ENCODE assay signal across 11 cellular contexts in the genomic region with DNA sequence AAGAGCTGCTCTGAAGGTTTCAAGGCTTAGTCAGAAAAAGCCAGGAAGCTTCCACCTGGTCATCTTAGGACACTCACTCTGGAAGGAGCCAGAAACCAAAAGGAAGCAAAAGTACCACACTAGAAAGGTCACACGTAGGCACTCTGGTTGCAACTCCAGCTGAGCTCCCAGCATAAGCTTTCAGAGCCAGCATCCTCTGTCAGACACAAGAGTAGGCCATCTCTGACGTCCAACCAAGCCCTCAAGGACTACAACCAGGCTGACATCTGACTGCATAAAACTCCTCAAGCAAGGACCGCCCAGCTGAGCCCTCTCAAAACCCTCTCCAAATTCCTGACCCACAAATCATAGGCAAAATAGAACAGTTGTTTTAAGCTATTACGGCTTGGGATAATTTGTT. TPM values are rescaled to one million over a fixed set of nuclear protein-coding genes. Genes with fewer than 3 reads are reported as not detected.
DNase-seq lines count a peak whose midpoint lies in the region; ATAC-seq, FAIRE-seq and TF ChIP-seq lines count a peak whose summit lies in the region.
"Had no signal": no experiment of that assay in that cellular context is flagged by ENCODE, and none has a peak within 500 bp of the region (broad histone marks: within the 10 kb centered on the region; RNA-seq: fewer than 3 reads in every experiment).

No MANE protein-coding gene starts in this region.

- no peak overlapping the region for H2AFZ ChIP-seq in GM12878 (ENCODE audit: control insufficient read depth, low read depth, low read length)

- CTCF ChIA-PET in GM12878 (lab: Yijun Ruan, JAX), result interaction anchor here (0.8 to 2.8 kb wide), 8 partner anchors 11 to 52 kb away, joined by 3 to 21 read pairs (median 4); partner anchors contain the start of gene SH3BP5

- BruUV-seq in GM12878 (replicated peaks; lab: Mats Ljungman, UMichigan), result no TSS peak

- peak overlapping the region; percentile 23; the same call in 1 of the 2 replicates for H3K4me2 ChIP-seq in GM12878 (ENCODE audit: control insufficient read depth, insufficient read depth)

- H3K9me3 ChIP-seq in GM12878 (replicated peaks; ENCODE audit: control insufficient read depth, insufficient read depth, low read length) (no peaks in the 10 kb centered on the region), right lobe of liver (no peaks in the 10 kb centered on the region), thyroid gland (no peaks in the 10 kb centered on the region)

- TF ChIP-seq POLR2A in GM12878 (IDR thresholded peaks at IDR 0.05; ENCODE audit: low read depth, low read length) (no peak), right lobe of liver (IDR thresholded peaks at IDR 0.05) (no peak), thyroid gland (IDR thresholded peaks at IDR 0.05) (peak in 1 of 2 donors; percentile 54)

- H4K20me1 ChIP-seq in GM12878 (ENCODE audit: control insufficient read depth, insufficient read depth), result no peaks in the 10 kb centered on the region

- TF ChIP-seq CTCF in GM12878 (IDR thresholded peaks at IDR 0.05 in 2 of 3, conservative IDR thresholded peaks at IDR 0.05 in 1 of 3; ENCODE audit: control insufficient read depth in 2 of 3, extremely low read depth in 1 of 3, insufficient read depth in 1 of 3, low read depth in 3 of 3, low read length in 3 of 3) (no peak), right lobe of liver (IDR thresholded peaks at IDR 0.05) (no peak), thyroid gland (IDR thresholded peaks at IDR 0.05) (no peak)

- ATAC-seq in GM12878, result 0 out of 3 replicates have a peak, but pooled peaks have one; percentile 2
- ATAC-seq in right lobe of liver, result no peak
- no peak for ATAC-seq in GM21717 (IDR thresholded peaks at IDR 0.05; ENCODE audit: unreplicated experiment)

- FAIRE-seq in GM12878 (lab: Jason Lieb, UNC), result no peak
- FAIRE-seq: A204.1, keratinocyte had no signal

- intact Hi-C loops in GM12878 (cut with micrococcal nuclease; ENCODE audit: unreplicated experiment) (no loop called here), right lobe of liver (cut with DNase I) (no loop called here), thyroid gland (cut with DNase I) (no loop called here)

- H3K36me3 ChIP-seq in GM12878 (ENCODE audit: control insufficient read depth in 2 of 2, insufficient read depth in 2 of 2, low read length in 1 of 2) (peaks cover 13% of the 10 kb centered on the region in 2 experiments; a peak in 3 of 4 replicates), right lobe of liver (no peaks in the 10 kb centered on the region), thyroid gland (no peaks in the 10 kb centered on the region)

- H3K4me3 ChIP-seq in GM12878, result no peak overlapping the region
- no peak overlapping the region for H3K4me3 ChIP-seq in right lobe of liver
- no peak overlapping the region for H3K4me3 ChIP-seq in thyroid gland (replicated peaks in 1 of 3)

- TF ChIP-seq EP300 in GM12878 (IDR thresholded peaks at IDR 0.05; ENCODE audit: borderline replicate concordance in 1 of 2, control insufficient read depth in 1 of 2, low read depth in 2 of 2, low read length in 2 of 2), result no peak

- no peak for TF ChIP-seq RAD21 in GM12878 (IDR thresholded peaks at IDR 0.05; ENCODE audit: insufficient read depth, low read depth, low read length)

- SMC1A ChIA-PET in GM12878 (lab: Charles Lee; ENCODE audit: uncharacterized antibody, unreplicated experiment), result interaction anchor here (1.0 to 4.1 kb wide), 12 partner anchors 9 to 58 kb away, joined by 4 to 37 read pairs (median 6); partner anchors contain the start of gene SH3BP5

- H3K27me3 ChIP-seq in GM12878 (replicated peaks in 1 of 2; ENCODE audit: control insufficient read depth in 2 of 2, insufficient read depth in 2 of 2, low read length in 1 of 2), result no peaks in the 10 kb centered on the region
- no peaks in the 10 kb centered on the region for H3K27me3 ChIP-seq in right lobe of liver
- H3K27me3 ChIP-seq in thyroid gland, result no peaks in the 10 kb centered on the region

- peaks cover 15% of the 10 kb centered on the region for H3K79me2 ChIP-seq in GM12878 (ENCODE audit: control insufficient read depth, insufficient read depth, low read length)

- RAD21 ChIA-PET in GM12878 (lab: Charles Lee; ENCODE audit: unreplicated experiment), result interaction anchor here (0.8 to 2.3 kb wide), 3 partner anchors 11 to 28 kb away, joined by 3 to 7 read pairs (median 5); partner anchors contain the start of gene SH3BP5

- DNase-seq in NCI-H748 (lab: John Stamatoyannopoulos, UW; ENCODE audit: unreplicated experiment) (peak; percentile 40), NCI-H748 treated with DMSO at 0.1 percent for 48 hours (lab: John Stamatoyannopoulos, UW) (no peak), GM12878 (ENCODE audit: low read depth, low spot score) (no peak), right lobe of liver (no peak), thyroid gland (peak; percentile 92 to 93), GM19240 (ENCODE audit: insufficient read length, low spot score) (no peak), NCI-H2107 (lab: John Stamatoyannopoulos, UW) (no peak)
- DNase-seq: WERI-Rb-1 had no signal

- no peak overlapping the region for H3K27ac ChIP-seq in GM12878 (ENCODE audit: control insufficient read depth, insufficient read depth)
- H3K27ac ChIP-seq in right lobe of liver, result peak overlapping the region in 2 of 3 donors; percentile 19 to 56
- peak overlapping the region; percentile 84 to 96 (median 93) for H3K27ac ChIP-seq in thyroid gland
- H3K27ac ChIP-seq: WERI-Rb-1 had no signal

- H3K4me1 ChIP-seq in GM12878 (ENCODE audit: control insufficient read depth, insufficient read depth, low read length), result peaks cover 38% of the 10 kb centered on the region
- H3K4me1 ChIP-seq in right lobe of liver, result peaks cover 0 to 78% (median 39%) of the 10 kb centered on the region in 4 donors
- H3K4me1 ChIP-seq in thyroid gland, result peaks cover 60 to 88% of the 10 kb centered on the region in 2 donors

- POLR2A ChIA-PET in GM12878 (lab: Charles Lee), result interaction anchor here (0.5 to 1.7 kb wide), 6 partner anchors 9 to 896 kb away, joined by 3 to 8 read pairs (median 4); partner anchors contain the start of gene SH3BP5

- H3K9ac ChIP-seq in GM12878 (ENCODE audit: control insufficient read depth, insufficient read depth, low read length), result no peak overlapping the region

- whole genome bisulfite sequencing in GM12878 (ENCODE audit: insufficient coverage, insufficient replicate concordance, low lambda C conversion rate, missing lambda C conversion rate), result 54% methylated on average over 4 of the region's 4 CpGs
- 51% methylated on average over 4 of the region's 4 CpGs for WGBS in right lobe of liver (ENCODE audit: insufficient coverage, low coverage, low lambda C conversion rate, missing lambda C conversion rate)
- 8 to 25% methylated on average over 4 of the region's 4 CpGs for WGBS in thyroid gland, 2 donors

- in situ Hi-C loops in GM12878 (cut with MboI), result no loop called here

TF ChIP-seq in GM12878, 131 proteins besides CTCF, POLR2A, EP300 and RAD21 (continues in another document):
- TF ChIP-seq SUZ12 (IDR thresholded peaks at IDR 0.05; ENCODE audit: unreplicated experiment) (no peak), WRNIP1 (IDR thresholded peaks at IDR 0.05; ENCODE audit: borderline replicate concordance, low read depth, low read length) (no peak), ZNF384 (IDR thresholded peaks at IDR 0.05; ENCODE audit: borderline replicate concordance, low read depth, low read length) (no peak), ZBTB11 (CRISPR knock-in tag; IDR thresholded peaks at IDR 0.05) (no peak), SIN3A (IDR thresholded peaks at IDR 0.05; ENCODE audit: low read depth, low read length) (no peak), NR2C2 (IDR thresholded peaks at IDR 0.05; ENCODE audit: borderline replicate concordance, control insufficient read depth, insufficient read length, low read depth) (no peak)

RNA-seq across cellular contexts. Expression of gene SH3BP5, which starts 12.8 kb away (rescaled TPM):
- total RNA-seq in GM12878 (2013; cell fraction: nucleolus; rRNA removed), result 20.0 and 21.6 TPM in 2 replicates
- 37.9 and 41.0 TPM in 2 replicates for total RNA-seq in GM12878 (2014; rRNA removed)
- 45.6 and 46.5 TPM in 2 replicates for total RNA-seq in GM12878 (2014; rRNA removed; fragmentation: Illumina TruSeq; extraction: Trizol)
- total RNA-seq in GM12878 (2021), result 60.5 and 64.6 TPM in 2 replicates
- polyA plus RNA-seq in GM12878 (2011; ENCODE audit: low read depth), result 11.6 TPM
- polyA plus RNA-seq in GM12878 (2011; rRNA removed), result 82.9 and 94.0 TPM in 2 replicates
- 64.1 and 87.7 TPM in 2 replicates for polyA plus RNA-seq in GM12878 (2011; cell fraction: cytosol; rRNA removed)
- 66.7 and 81.4 TPM in 2 replicates for polyA plus RNA-seq in GM12878 (2011; cell fraction: nucleus; rRNA removed)
- 17.8 and 20.3 TPM in 2 replicates for polyA plus RNA-seq in GM12878 (2012)
- 87.5 and 94.9 TPM in 2 replicates for polyA plus RNA-seq in GM12878 (2014; fragmentation: Illumina TruSeq; extraction: Trizol)
- 10 to 100 TPM; 14.9 to 33.8 TPM for polyA plus RNA-seq in GM12878 (2014; fragmentation: Nextera tagmentation; extraction: Ambion mirVana)
- 71.1 and 74.0 TPM in 2 replicates for polyA plus RNA-seq in GM12878 (2014; rRNA removed)
- 10 to 100 TPM; 29.9 to 35.4 TPM for polyA plus RNA-seq in GM12878 (2016; fragmentation: Nextera tagmentation; extraction: Ambion mirVana)
- 36.2 and 55.3 TPM in 2 replicates for polyA minus RNA-seq in GM12878 (2011; rRNA and poly(A)+ RNA removed)
- 16.4 and 25.8 TPM in 2 replicates for polyA minus RNA-seq in GM12878 (2011; cell fraction: cytosol; rRNA and poly(A)+ RNA removed)
- 16.0 and 31.0 TPM in 2 replicates for polyA minus RNA-seq in GM12878 (2011; cell fraction: nucleus; rRNA and poly(A)+ RNA removed)
- total RNA-seq in right lobe of liver, result 10 to 100 TPM in 4 of 6 experiments, 1 to 10 TPM in 2; 8.9 to 19.2 (median 13.8) TPM
- total RNA-seq in thyroid gland, result 10 to 100 TPM; 60.2 to 90.4 (median 82.0) TPM

Comparison
In these comparisons a context has a peak if more than half of its experiments do, and no peak if none do; other contexts are left out.
1. DNase-seq: peak in NCI-H748 (single experiment) and thyroid gland (2 of 2); none in NCI-H748 treated with DMSO at 0.1 percent for 48 hours (single experiment), GM12878 (single experiment), right lobe of liver (0 of 3), GM19240 (single experiment) and NCI-H2107 (single experiment).